Comparison of ENCODE assay signal across 8 cellular contexts in the genomic region with DNA sequence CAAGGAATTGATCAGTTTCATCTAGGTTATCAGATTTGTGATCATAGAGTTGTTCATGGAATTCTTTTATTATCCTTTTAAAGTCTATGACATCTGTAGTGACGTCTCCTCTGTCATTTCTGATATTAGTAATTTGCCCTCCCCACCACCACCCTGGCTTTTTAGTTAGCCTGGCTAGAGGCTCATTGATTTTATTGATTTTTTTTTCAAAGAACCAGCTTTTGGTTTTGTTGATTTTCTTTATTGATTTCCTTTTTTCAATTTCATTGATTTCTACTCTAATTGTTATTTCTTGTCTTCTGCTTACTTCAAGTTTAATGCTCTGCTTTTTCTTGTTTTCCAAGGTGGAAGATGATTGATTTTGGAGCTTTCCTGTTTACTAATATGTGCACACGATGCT.
"Had no signal": no experiment of that assay in that cellular context is flagged by ENCODE, and none has a peak within 500 bp of the region (broad histone marks: within the 10 kb centered on the region; RNA-seq: fewer than 3 reads in every experiment).

No MANE protein-coding gene starts in this region.

- ATAC-seq: GM12878 had no signal

- H3K4me3 ChIP-seq: GM12878 had no signal

- FAIRE-seq: G401.6, GM12878, GM12891, GM12892, GM18507, GM19239 had no signal

- DNase-seq: GDM1, GF-D8 had no signal
